ENCODE assay signal across 1 cellular context in the genomic region with DNA sequence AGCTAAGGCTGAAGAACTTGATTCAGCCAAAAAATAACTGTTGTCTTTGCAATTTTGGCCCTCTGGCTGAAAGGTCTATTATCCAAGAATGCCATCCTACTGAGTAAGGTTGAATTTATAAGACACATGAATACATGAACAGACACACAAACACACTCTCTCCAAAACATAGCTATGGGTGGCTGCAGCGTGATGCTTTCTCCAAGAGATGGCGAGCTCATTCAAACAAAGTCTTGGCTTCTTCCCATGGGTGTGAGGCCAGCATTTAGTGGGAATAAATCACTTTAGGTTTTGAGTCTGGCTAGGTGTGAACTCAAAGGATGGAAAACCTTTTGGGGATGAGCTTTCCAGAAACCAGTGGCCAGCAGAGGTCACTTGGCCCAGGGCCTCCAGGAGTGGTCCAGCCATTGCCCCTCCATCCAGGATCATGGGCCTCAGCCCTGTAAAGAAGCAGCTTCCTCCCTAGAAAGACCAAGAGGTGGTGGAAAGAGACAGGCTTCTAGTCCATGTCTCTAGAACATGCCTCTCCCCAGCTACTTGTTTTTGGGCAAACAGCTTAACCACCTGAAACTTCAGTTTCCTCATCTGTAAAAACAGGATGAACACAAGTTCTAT.
TF ChIP-seq lines count a peak whose summit lies in the region.

No MANE protein-coding gene starts in this region.

TF ChIP-seq in SK-N-SH treated with all-trans-retinoic acid at 6 μM for 48 hours, 23 proteins besides CTCF, POLR2A, EP300 and RAD21 (continued from another document):
- TF ChIP-seq, protein P1, sequence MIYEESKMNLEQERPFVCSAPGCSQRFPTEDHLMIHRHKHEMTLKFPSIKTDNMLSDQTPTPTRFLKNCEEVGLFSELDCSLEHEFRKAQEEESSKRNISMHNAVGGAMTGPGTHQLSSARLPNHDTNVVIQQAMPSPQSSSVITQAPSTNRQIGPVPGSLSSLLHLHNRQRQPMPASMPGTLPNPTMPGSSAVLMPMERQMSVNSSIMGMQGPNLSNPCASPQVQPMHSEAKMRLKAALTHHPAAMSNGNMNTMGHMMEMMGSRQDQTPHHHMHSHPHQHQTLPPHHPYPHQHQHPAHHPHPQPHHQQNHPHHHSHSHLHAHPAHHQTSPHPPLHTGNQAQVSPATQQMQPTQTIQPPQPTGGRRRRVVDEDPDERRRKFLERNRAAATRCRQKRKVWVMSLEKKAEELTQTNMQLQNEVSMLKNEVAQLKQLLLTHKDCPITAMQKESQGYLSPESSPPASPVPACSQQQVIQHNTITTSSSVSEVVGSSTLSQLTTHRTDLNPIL (CRISPR knock-in tag; IDR thresholded peaks at IDR 0.05; ENCODE audit: low read depth), result no peak
- TF ChIP-seq TOX (CRISPR knock-in tag; IDR thresholded peaks at IDR 0.05; ENCODE audit: borderline replicate concordance), result no peak
- TF ChIP-seq ZFP3 (CRISPR knock-in tag; IDR thresholded peaks at IDR 0.05), result no peak
- no peak for TF ChIP-seq RARB (CRISPR knock-in tag; IDR thresholded peaks at IDR 0.05)
- no peak for TF ChIP-seq SNAI2 (CRISPR knock-in tag; IDR thresholded peaks at IDR 0.05)
- TF ChIP-seq, protein P2, sequence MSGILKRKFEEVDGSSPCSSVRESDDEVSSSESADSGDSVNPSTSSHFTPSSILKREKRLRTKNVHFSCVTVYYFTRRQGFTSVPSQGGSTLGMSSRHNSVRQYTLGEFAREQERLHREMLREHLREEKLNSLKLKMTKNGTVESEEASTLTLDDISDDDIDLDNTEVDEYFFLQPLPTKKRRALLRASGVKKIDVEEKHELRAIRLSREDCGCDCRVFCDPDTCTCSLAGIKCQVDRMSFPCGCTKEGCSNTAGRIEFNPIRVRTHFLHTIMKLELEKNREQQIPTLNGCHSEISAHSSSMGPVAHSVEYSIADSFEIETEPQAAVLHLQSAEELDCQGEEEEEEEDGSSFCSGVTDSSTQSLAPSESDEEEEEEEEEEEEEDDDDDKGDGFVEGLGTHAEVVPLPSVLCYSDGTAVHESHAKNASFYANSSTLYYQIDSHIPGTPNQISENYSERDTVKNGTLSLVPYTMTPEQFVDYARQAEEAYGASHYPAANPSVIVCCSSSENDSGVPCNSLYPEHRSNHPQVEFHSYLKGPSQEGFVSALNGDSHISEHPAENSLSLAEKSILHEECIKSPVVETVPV (CRISPR knock-in tag; IDR thresholded peaks at IDR 0.05), result no peak
- no peak for TF ChIP-seq ARNTL (CRISPR knock-in tag; IDR thresholded peaks at IDR 0.05; ENCODE audit: borderline replicate concordance, low read depth)
- no peak for TF ChIP-seq BACH2 (CRISPR knock-in tag; IDR thresholded peaks at IDR 0.05; ENCODE audit: borderline replicate concordance)
- TF ChIP-seq GLIS3 (CRISPR knock-in tag; IDR thresholded peaks at IDR 0.05), result no peak
- TF ChIP-seq, protein P3, sequence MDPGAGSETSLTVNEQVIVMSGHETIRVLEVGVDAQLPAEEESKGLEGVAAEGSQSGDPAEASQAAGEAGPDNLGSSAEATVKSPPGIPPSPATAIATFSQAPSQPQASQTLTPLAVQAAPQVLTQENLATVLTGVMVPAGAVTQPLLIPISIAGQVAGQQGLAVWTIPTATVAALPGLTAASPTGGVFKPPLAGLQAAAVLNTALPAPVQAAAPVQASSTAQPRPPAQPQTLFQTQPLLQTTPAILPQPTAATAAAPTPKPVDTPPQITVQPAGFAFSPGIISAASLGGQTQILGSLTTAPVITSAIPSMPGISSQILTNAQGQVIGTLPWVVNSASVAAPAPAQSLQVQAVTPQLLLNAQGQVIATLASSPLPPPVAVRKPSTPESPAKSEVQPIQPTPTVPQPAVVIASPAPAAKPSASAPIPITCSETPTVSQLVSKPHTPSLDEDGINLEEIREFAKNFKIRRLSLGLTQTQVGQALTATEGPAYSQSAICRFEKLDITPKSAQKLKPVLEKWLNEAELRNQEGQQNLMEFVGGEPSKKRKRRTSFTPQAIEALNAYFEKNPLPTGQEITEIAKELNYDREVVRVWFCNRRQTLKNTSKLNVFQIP (CRISPR knock-in tag; IDR thresholded peaks at IDR 0.05; ENCODE audit: borderline replicate concordance, low read depth), result no peak
- no peak for TF ChIP-seq TCF4 (CRISPR knock-in tag; IDR thresholded peaks at IDR 0.05; ENCODE audit: borderline replicate concordance)
- TF ChIP-seq ZFP30 (CRISPR knock-in tag; IDR thresholded peaks at IDR 0.05), result no peak
- TF ChIP-seq ISL1 (CRISPR knock-in tag; IDR thresholded peaks at IDR 0.05), result no peak
- TF ChIP-seq, protein P4, sequence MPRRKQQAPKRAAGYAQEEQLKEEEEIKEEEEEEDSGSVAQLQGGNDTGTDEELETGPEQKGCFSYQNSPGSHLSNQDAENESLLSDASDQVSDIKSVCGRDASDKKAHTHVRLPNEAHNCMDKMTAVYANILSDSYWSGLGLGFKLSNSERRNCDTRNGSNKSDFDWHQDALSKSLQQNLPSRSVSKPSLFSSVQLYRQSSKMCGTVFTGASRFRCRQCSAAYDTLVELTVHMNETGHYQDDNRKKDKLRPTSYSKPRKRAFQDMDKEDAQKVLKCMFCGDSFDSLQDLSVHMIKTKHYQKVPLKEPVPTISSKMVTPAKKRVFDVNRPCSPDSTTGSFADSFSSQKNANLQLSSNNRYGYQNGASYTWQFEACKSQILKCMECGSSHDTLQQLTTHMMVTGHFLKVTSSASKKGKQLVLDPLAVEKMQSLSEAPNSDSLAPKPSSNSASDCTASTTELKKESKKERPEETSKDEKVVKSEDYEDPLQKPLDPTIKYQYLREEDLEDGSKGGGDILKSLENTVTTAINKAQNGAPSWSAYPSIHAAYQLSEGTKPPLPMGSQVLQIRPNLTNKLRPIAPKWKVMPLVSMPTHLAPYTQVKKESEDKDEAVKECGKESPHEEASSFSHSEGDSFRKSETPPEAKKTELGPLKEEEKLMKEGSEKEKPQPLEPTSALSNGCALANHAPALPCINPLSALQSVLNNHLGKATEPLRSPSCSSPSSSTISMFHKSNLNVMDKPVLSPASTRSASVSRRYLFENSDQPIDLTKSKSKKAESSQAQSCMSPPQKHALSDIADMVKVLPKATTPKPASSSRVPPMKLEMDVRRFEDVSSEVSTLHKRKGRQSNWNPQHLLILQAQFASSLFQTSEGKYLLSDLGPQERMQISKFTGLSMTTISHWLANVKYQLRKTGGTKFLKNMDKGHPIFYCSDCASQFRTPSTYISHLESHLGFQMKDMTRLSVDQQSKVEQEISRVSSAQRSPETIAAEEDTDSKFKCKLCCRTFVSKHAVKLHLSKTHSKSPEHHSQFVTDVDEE (CRISPR knock-in tag; IDR thresholded peaks at IDR 0.05), result no peak
- no peak for TF ChIP-seq CSDC2 (CRISPR knock-in tag; IDR thresholded peaks at IDR 0.05)
- TF ChIP-seq ZNF565 (CRISPR knock-in tag; conservative IDR thresholded peaks at IDR 0.05; ENCODE audit: low read depth), result no peak
